ENCODE assay signal across 1 cellular context in genomic region chr5:179732412-179732917, GRCh38.
A peak's percentile ranks its signal among the peaks of the same experiment; 100 is the strongest.
TF ChIP-seq lines count a peak whose summit lies in the region.

Gene MAML1, plus strand, starts transcription at chr5:179732822. Its CDS starts 291 bp downstream, at chr5:179733113.

TF ChIP-seq in GM12878, 131 proteins besides CTCF, POLR2A, EP300 and RAD21 (continued from another document and continues in another):
- TF ChIP-seq CUX1 (IDR thresholded peaks at IDR 0.05; ENCODE audit: insufficient replicate concordance, low read depth, low read length) (no peak), STAT3 (IDR thresholded peaks at IDR 0.05; ENCODE audit: low read depth, low read length) (no peak), CREB1 (IDR thresholded peaks at IDR 0.05; ENCODE audit: low read depth) (peak; percentile 94), ASH2L (IDR thresholded peaks at IDR 0.05; ENCODE audit: borderline replicate concordance, low read depth) (0 out of 2 replicates have a peak, but pooled peaks have one; percentile 31), ZBTB33 (IDR thresholded peaks at IDR 0.05) (no peak), MEF2A (IDR thresholded peaks at IDR 0.05; ENCODE audit: insufficient read depth, low read depth, low read length) (no peak), E2F8 (IDR thresholded peaks at IDR 0.05; ENCODE audit: low read depth, partially characterized antibody) (no peak), MYB (IDR thresholded peaks at IDR 0.05; ENCODE audit: borderline replicate concordance, low read depth, low read length) (no peak), BRCA1 (IDR thresholded peaks at IDR 0.05; ENCODE audit: low read depth, low read length) (no peak), HDAC2 (IDR thresholded peaks at IDR 0.05) (no peak), NR2C2 (IDR thresholded peaks at IDR 0.05; ENCODE audit: borderline replicate concordance, control insufficient read depth, insufficient read length, low read depth) (no peak), IRF4 (IDR thresholded peaks at IDR 0.05; ENCODE audit: low read depth, low read length) (no peak), MTA3 (IDR thresholded peaks at IDR 0.05; ENCODE audit: borderline replicate concordance, low read length) (no peak), JUND (IDR thresholded peaks at IDR 0.05; ENCODE audit: low read depth, low read length) (no peak), POU2F2 (IDR thresholded peaks at IDR 0.05; ENCODE audit: borderline replicate concordance, low read depth, low read length) (no peak), KAT2A (conservative IDR thresholded peaks at IDR 0.05; ENCODE audit: control insufficient read depth, low read depth, low read length) (no peak), ZNF592 (IDR thresholded peaks at IDR 0.05) (no peak), PKNOX1 (IDR thresholded peaks at IDR 0.05) (peak; percentile 99), JUNB (IDR thresholded peaks at IDR 0.05) (no peak), PAX5 (IDR thresholded peaks at IDR 0.05; ENCODE audit: borderline replicate concordance, low read depth, low read length) (no peak), CBFB (IDR thresholded peaks at IDR 0.05; ENCODE audit: low read depth) (no peak), POLR2AphosphoS2 (IDR thresholded peaks at IDR 0.05; ENCODE audit: low read depth, low read length) (peak; percentile 84), FOS (IDR thresholded peaks at IDR 0.05; ENCODE audit: borderline replicate concordance, extremely low read depth, insufficient read length) (peak; percentile 40), BCLAF1 (IDR thresholded peaks at IDR 0.05) (no peak), CEBPZ (IDR thresholded peaks at IDR 0.05; ENCODE audit: low read depth, low read length) (no peak; the same call in 1 of the 2 replicates), CREM (IDR thresholded peaks at IDR 0.05; ENCODE audit: low read depth) (peak; percentile 85), ZNF207 (IDR thresholded peaks at IDR 0.05; ENCODE audit: borderline replicate concordance) (no peak), ZBTB11 (CRISPR knock-in tag; IDR thresholded peaks at IDR 0.05) (no peak)
